6 cellular contexts compared by ENCODE assay signal in the genomic region with DNA sequence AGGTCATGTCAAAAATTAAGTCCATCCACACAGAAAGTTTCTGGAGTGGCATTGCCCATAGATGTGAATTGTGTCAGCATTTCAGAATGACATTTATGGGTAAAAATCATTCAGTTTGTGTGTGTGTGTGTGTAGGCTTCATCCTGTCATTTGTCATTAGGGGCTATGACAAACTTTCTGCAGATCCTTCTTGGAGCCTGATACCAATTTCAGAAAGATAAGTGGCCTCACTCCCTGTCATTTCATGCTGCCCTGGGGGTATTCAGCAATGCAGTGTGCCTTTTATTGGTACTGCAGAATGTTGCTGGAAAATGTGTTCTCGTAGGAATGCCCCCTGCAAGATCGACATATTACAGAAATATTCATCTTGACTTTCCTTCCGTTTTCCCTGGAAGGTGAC.
"Had no signal": no experiment of that assay in that cellular context is flagged by ENCODE, and none has a peak within 500 bp of the region (broad histone marks: within the 10 kb centered on the region; RNA-seq: fewer than 3 reads in every experiment).

No MANE protein-coding gene starts in this region.

- H3K27ac ChIP-seq: HL-60 had no signal

- ATAC-seq: HepG2, K562 had no signal

- DNase-seq: IMR-90, KBM-7, KG1 had no signal

- H3K4me3 ChIP-seq: K562 had no signal
